Comparison of ENCODE assay signal across 10 cellular contexts in the genomic region with DNA sequence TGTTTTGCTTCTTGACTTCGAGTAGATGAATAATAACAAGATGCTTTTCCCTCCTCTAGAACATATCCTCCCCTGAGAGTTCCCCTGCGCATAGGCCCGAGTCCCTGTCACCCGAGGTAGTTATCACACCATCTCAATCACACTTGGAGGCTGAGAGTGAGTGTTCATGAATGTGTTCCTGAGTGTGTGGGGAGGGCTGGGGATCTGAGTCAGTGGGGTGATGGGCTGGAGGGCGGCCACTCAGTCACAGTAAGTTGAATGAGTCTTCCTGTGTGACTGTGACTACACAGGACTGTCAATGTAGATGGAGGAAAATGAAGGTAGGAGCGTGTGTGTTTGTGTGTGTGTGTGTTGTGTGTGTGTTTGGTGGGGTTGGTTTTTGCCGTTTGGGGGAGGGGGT.
DNase-seq lines count a peak whose midpoint lies in the region; ATAC-seq and TF ChIP-seq lines count a peak whose summit lies in the region.
"Had no signal": no experiment of that assay in that cellular context is flagged by ENCODE, and none has a peak within 500 bp of the region (broad histone marks: within the 10 kb centered on the region; RNA-seq: fewer than 3 reads in every experiment).

No MANE protein-coding gene starts in this region.

- H3K4me1 ChIP-seq in CD4-positive, alpha-beta memory T cell (ENCODE audit: insufficient read depth, low read length) = no peaks in the 10 kb centered on the region
- H3K4me1 ChIP-seq in naive thymus-derived CD4-positive, alpha-beta T cell (ENCODE audit: control insufficient read depth in 2 of 2, insufficient read depth in 2 of 2, low read length in 2 of 2) = no peaks in the 10 kb centered on the region
- H3K4me1 ChIP-seq in SK-N-SH (ENCODE audit: control insufficient read depth in 1 of 2, insufficient read depth in 2 of 2, low read depth in 1 of 2, low read length in 1 of 2) (no peaks in the 10 kb centered on the region), thyroid gland (no peaks in the 10 kb centered on the region)
- H3K4me1 ChIP-seq: body of pancreas had no signal

- H3K79me2 ChIP-seq in SK-N-SH (ENCODE audit: insufficient read depth) = peaks cover 56% of the 10 kb centered on the region; the same call in 1 of the 2 replicates

- H3K36me3 Mint-ChIP-seq in CD4-positive, alpha-beta memory T cell = peaks cover 77 to 87% of the 10 kb centered on the region in 2 donors
- H3K36me3 Mint-ChIP-seq in activated T-helper 17 cell treated with anti-CD3 and anti-CD28 coated beads, Interleukin-2, amount 50 U/mL, for 72 hours (ENCODE audit: low read depth) = peaks cover 100% of the 10 kb centered on the region
- peaks cover 22 to 69% (median 52%) of the 10 kb centered on the region in 5 donors for H3K36me3 Mint-ChIP-seq in naive thymus-derived CD4-positive, alpha-beta T cell

- no peak for TF ChIP-seq POLR2A in thyroid gland (IDR thresholded peaks at IDR 0.05)

- DNase-seq in CD4-positive, alpha-beta memory T cell = no peak
- DNase-seq in ELR (ENCODE audit: low read depth) (peak; percentile 46), DMS53 (lab: John Stamatoyannopoulos, UW) (no peak), SK-N-SH (no peak), thyroid gland (no peak)
- DNase-seq in naive thymus-derived CD4-positive, alpha-beta T cell = no peak
- DNase-seq: body of pancreas, glutamatergic neuron, NCI-H2171 treated with DMSO at 0.1 percent for 48 hours had no signal

- H3K27ac ChIP-seq in CD4-positive, alpha-beta memory T cell (ENCODE audit: low read depth, low read length) = no peak overlapping the region
- no peak overlapping the region for H3K27ac ChIP-seq in naive thymus-derived CD4-positive, alpha-beta T cell (ENCODE audit: low read depth, low read length)
- H3K27ac ChIP-seq in SK-N-SH (ENCODE audit: low read depth in 2 of 2, low read length in 1 of 2) (no peak overlapping the region), thyroid gland (no peak overlapping the region)
- H3K27ac ChIP-seq: body of pancreas had no signal

- H3K27me3 Mint-ChIP-seq in CD4-positive, alpha-beta memory T cell = no peaks in the 10 kb centered on the region
- H3K27me3 Mint-ChIP-seq in activated T-helper 17 cell treated with anti-CD3 and anti-CD28 coated beads, Interleukin-2, amount 50 U/mL, for 72 hours = no peaks in the 10 kb centered on the region
- H3K27me3 Mint-ChIP-seq in naive thymus-derived CD4-positive, alpha-beta T cell = no peaks in the 10 kb centered on the region

- POLR2A ChIA-PET in CD4-positive, alpha-beta memory T cell (lab: Charles Lee; ENCODE audit: partially characterized antibody) = interaction anchor here (0.6 kb wide), 1 partner anchor 50 kb away, joined by 3 read pairs; no protein-coding TSS in a partner anchor
- POLR2A ChIA-PET in naive thymus-derived CD4-positive, alpha-beta T cell (lab: Charles Lee) = no interaction called here
- POLR2A ChIA-PET in SK-N-SH (lab: Yijun Ruan, JAX) = no interaction called here

- H2AFZ ChIP-seq in SK-N-SH (ENCODE audit: low read depth) = no peak overlapping the region

- H3K4me3 Mint-ChIP-seq in CD4-positive, alpha-beta memory T cell = no peak overlapping the region
- no peak overlapping the region for H3K4me3 Mint-ChIP-seq in activated T-helper 17 cell treated with anti-CD3 and anti-CD28 coated beads, Interleukin-2, amount 50 U/mL, for 72 hours
- H3K4me3 Mint-ChIP-seq in naive thymus-derived CD4-positive, alpha-beta T cell = no peak overlapping the region

- no peaks in the 10 kb centered on the region for H3K9me3 ChIP-seq in CD4-positive, alpha-beta memory T cell (ENCODE audit: control insufficient read depth in 1 of 2, low read length in 2 of 2)
- no peaks in the 10 kb centered on the region for H3K9me3 ChIP-seq in naive thymus-derived CD4-positive, alpha-beta T cell (ENCODE audit: control insufficient read depth in 2 of 3, low read length in 3 of 3)
- H3K9me3 ChIP-seq in SK-N-SH (no peaks in the 10 kb centered on the region), thyroid gland (no peaks in the 10 kb centered on the region)
- H3K9me3 ChIP-seq: body of pancreas had no signal

- peak overlapping the region in 5 of 7 donors; percentile 28 to 92 (median 44) for H3K27ac Mint-ChIP-seq in CD4-positive, alpha-beta memory T cell
- peak overlapping the region; percentile 58 for H3K27ac Mint-ChIP-seq in activated T-helper 17 cell treated with anti-CD3 and anti-CD28 coated beads, Interleukin-2, amount 50 U/mL, for 72 hours
- peak overlapping the region in 6 of 9 donors; percentile 23 to 88 (median 46) for H3K27ac Mint-ChIP-seq in naive thymus-derived CD4-positive, alpha-beta T cell

- CTCF ChIA-PET in CD4-positive, alpha-beta memory T cell (lab: Charles Lee; ENCODE audit: partially characterized antibody) = interaction anchor here (1.3 kb wide), 1 partner anchor 115 kb away, joined by 4 read pairs; no protein-coding TSS in a partner anchor
- CTCF ChIA-PET in naive thymus-derived CD4-positive, alpha-beta T cell (lab: Charles Lee) = no interaction called here
- CTCF ChIA-PET in SK-N-SH (lab: Yijun Ruan, JAX) = interaction anchor here (0.7 to 1.4 kb wide), 2 partner anchors 36 to 46 kb away, joined by 3 read pairs; no protein-coding TSS in a partner anchor

- peaks cover 0 to 12% (median 6%) of the 10 kb centered on the region in 4 donors for H3K4me1 Mint-ChIP-seq in CD4-positive, alpha-beta memory T cell
- H3K4me1 Mint-ChIP-seq in activated T-helper 17 cell treated with anti-CD3 and anti-CD28 coated beads, Interleukin-2, amount 50 U/mL, for 72 hours = peaks cover 9% of the 10 kb centered on the region
- H3K4me1 Mint-ChIP-seq in naive thymus-derived CD4-positive, alpha-beta T cell = peaks cover 0 to 26% (median 0%) of the 10 kb centered on the region in 7 donors

- no peaks in the 10 kb centered on the region for H3K9me3 Mint-ChIP-seq in CD4-positive, alpha-beta memory T cell
- no peaks in the 10 kb centered on the region for H3K9me3 Mint-ChIP-seq in activated T-helper 17 cell treated with anti-CD3 and anti-CD28 coated beads, Interleukin-2, amount 50 U/mL, for 72 hours
- H3K9me3 Mint-ChIP-seq in naive thymus-derived CD4-positive, alpha-beta T cell = no peaks in the 10 kb centered on the region

- H4K20me1 ChIP-seq in SK-N-SH (ENCODE audit: insufficient read depth) = peaks cover 22% of the 10 kb centered on the region; the same call in 1 of the 2 replicates

- H3K27me3 ChIP-seq in CD4-positive, alpha-beta memory T cell (ENCODE audit: insufficient read depth, low read length) = no peaks in the 10 kb centered on the region
- no peaks in the 10 kb centered on the region for H3K27me3 ChIP-seq in naive thymus-derived CD4-positive, alpha-beta T cell (ENCODE audit: control insufficient read depth in 2 of 2, insufficient read depth in 2 of 2, low read length in 2 of 2)
- H3K27me3 ChIP-seq in SK-N-SH (ENCODE audit: insufficient read depth) (no peaks in the 10 kb centered on the region), thyroid gland (no peaks in the 10 kb centered on the region)
- H3K27me3 ChIP-seq: body of pancreas had no signal

- peaks cover 93% of the 10 kb centered on the region for H3K36me3 ChIP-seq in CD4-positive, alpha-beta memory T cell (ENCODE audit: insufficient read depth, low read length)
- H3K36me3 ChIP-seq in naive thymus-derived CD4-positive, alpha-beta T cell (ENCODE audit: control insufficient read depth in 2 of 3, insufficient read depth in 3 of 3, low read length in 3 of 3) = peaks cover 17 to 96% (median 55%) of the 10 kb centered on the region in 3 experiments
- H3K36me3 ChIP-seq in SK-N-SH (replicated peaks in 1 of 2; ENCODE audit: control insufficient read depth in 1 of 2, insufficient read depth in 2 of 2, low read length in 1 of 2) (peaks cover 83 to 89% of the 10 kb centered on the region in 2 experiments), thyroid gland (peaks cover 87 to 89% of the 10 kb centered on the region in 2 donors)

- no peak overlapping the region for H3K4me3 ChIP-seq in CD4-positive, alpha-beta memory T cell (ENCODE audit: low read length in 2 of 2)
- H3K4me3 ChIP-seq in naive thymus-derived CD4-positive, alpha-beta T cell (ENCODE audit: low read length) = no peak overlapping the region
- no peak overlapping the region for H3K4me3 ChIP-seq in SK-N-SH (ENCODE audit: low read depth in 2 of 2, low read length in 1 of 2)
- H3K4me3 ChIP-seq in thyroid gland (replicated peaks in 1 of 3) = no peak overlapping the region
- H3K4me3 ChIP-seq: body of pancreas had no signal

- H3F3A ChIP-seq in SK-N-SH (replicated peaks; ENCODE audit: insufficient read depth) = peaks cover 11% of the 10 kb centered on the region

- no peaks in the 10 kb centered on the region for H3K9me2 ChIP-seq in SK-N-SH

- intact Hi-C loops in CD4-positive, alpha-beta memory T cell (cut with micrococcal nuclease) = no loop called here
- intact Hi-C loops in naive thymus-derived CD4-positive, alpha-beta T cell (cut with micrococcal nuclease) = no loop called here
- intact Hi-C loops in thyroid gland (cut with DNase I) = no loop called here

- no peak for TF ChIP-seq RAD21 in SK-N-SH (IDR thresholded peaks at IDR 0.05; ENCODE audit: low read length)

- no peak for TF ChIP-seq CTCF in SK-N-SH (IDR thresholded peaks at IDR 0.05)
- TF ChIP-seq CTCF in thyroid gland (IDR thresholded peaks at IDR 0.05) = no peak

- no peak for TF ChIP-seq EP300 in SK-N-SH (IDR thresholded peaks at IDR 0.05; ENCODE audit: borderline replicate concordance in 1 of 2, low read depth in 1 of 2, low read length in 1 of 2)

- WGBS in SK-N-SH (ENCODE audit: low lambda C conversion rate) = 89% methylated on average over 7 of the region's 7 CpGs
- 88 to 89% methylated on average over 7 of the region's 7 CpGs for WGBS in thyroid gland, 2 donors

- peak; percentile 85 for ATAC-seq in activated T-helper 17 cell treated with anti-CD3 and anti-CD28 coated beads, Interleukin-2, amount 50 U/mL, for 72 hours (replicated peaks)
- ATAC-seq in naive thymus-derived CD4-positive, alpha-beta T cell = no peak
- ATAC-seq: body of pancreas had no signal

- no peak overlapping the region for H3K4me2 ChIP-seq in SK-N-SH

- no peak overlapping the region for H3K9ac ChIP-seq in SK-N-SH

TF ChIP-seq in SK-N-SH, 30 proteins besides CTCF, POLR2A, EP300 and RAD21 (continues in another document):
- TF ChIP-seq RXRA (IDR thresholded peaks at IDR 0.05; ENCODE audit: borderline replicate concordance, low read depth) = no peak
- TF ChIP-seq GATA2 (CRISPR knock-in tag; IDR thresholded peaks at IDR 0.05) = no peak
- TF ChIP-seq RCOR1 (IDR thresholded peaks at IDR 0.05; ENCODE audit: low read length) = no peak
- no peak for TF ChIP-seq FOSL2 (IDR thresholded peaks at IDR 0.05; ENCODE audit: borderline replicate concordance, low read depth)
- TF ChIP-seq SMC3 (IDR thresholded peaks at IDR 0.05; ENCODE audit: low read depth, low read length) = no peak
- TF ChIP-seq, protein P1, sequence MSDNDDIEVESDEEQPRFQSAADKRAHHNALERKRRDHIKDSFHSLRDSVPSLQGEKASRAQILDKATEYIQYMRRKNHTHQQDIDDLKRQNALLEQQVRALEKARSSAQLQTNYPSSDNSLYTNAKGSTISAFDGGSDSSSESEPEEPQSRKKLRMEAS (IDR thresholded peaks at IDR 0.05; ENCODE audit: low read depth) = no peak
